27 cellular contexts compared by ENCODE assay signal in genomic region chr5:65981548-65981947, GRCh38. TPM values are rescaled to one million over a fixed set of nuclear protein-coding genes. Genes with fewer than 3 reads are reported as not detected.
A peak's percentile ranks its signal among the peaks of the same experiment; 100 is the strongest.
DNase-seq lines count a peak whose midpoint lies in the region; ATAC-seq, FAIRE-seq and TF ChIP-seq lines count a peak whose summit lies in the region.
"Had no signal": no experiment of that assay in that cellular context is flagged by ENCODE, and none has a peak within 500 bp of the region (broad histone marks: within the 10 kb centered on the region; RNA-seq: fewer than 3 reads in every experiment).

No MANE protein-coding gene starts in this region.

- no peaks in the 10 kb centered on the region for H3K27me3 Mint-ChIP-seq in activated B cell treated with CpG ODN at 0.5 μM for 24 hours
- H3K27me3 Mint-ChIP-seq: brain had no signal

- no peak for TF ChIP-seq RAD21 in A549 (conservative IDR thresholded peaks at IDR 0.05 in 1 of 2, IDR thresholded peaks at IDR 0.05 in 1 of 2)

- peaks cover 8% of the 10 kb centered on the region; the same call in 1 of the 2 replicates for H3K36me3 ChIP-seq in iPS-20b (ENCODE audit: insufficient read depth, low read depth, low read length)

- intact Hi-C loops in activated B cell treated with CpG ODN at 0.5 μM for 24 hours (cut with micrococcal nuclease), result no loop called here

- H3K4me3 Mint-ChIP-seq in activated B cell treated with CpG ODN at 0.5 μM for 24 hours, result no peak overlapping the region
- H3K4me3 Mint-ChIP-seq: activated naive CD4-positive, alpha-beta T cell treated with anti-CD3 and anti-CD28 coated beads for 36 hours; brain had no signal

- DNase-seq in A549 (ENCODE audit: low read depth in 1 of 2, low spot score in 1 of 2) (no peak), activated B cell treated with CpG ODN at 0.5 μM for 24 hours (no peak), NCI-H510A treated with DMSO at 0.1 percent for 48 hours (lab: John Stamatoyannopoulos, UW) (no peak), NCI-H146 treated with DMSO at 0.1 percent for 48 hours (lab: John Stamatoyannopoulos, UW; ENCODE audit: unreplicated experiment) (no peak), NCI-H526 (lab: John Stamatoyannopoulos, UW) (no peak), ACHN (no peak)
- DNase-seq: activated CD4-positive, alpha-beta T cell treated with anti-CD3 and anti-CD28 coated beads for 4 hours; activated naive CD4-positive, alpha-beta T cell treated with anti-CD3 and anti-CD28 coated beads for 36 hours; cortex of kidney; EL; foreskin fibroblast; hippocampal formation; kidney; NCI-H1417 treated with DMSO at 0.1 percent for 48 hours; NCI-H2171; NCI-H774; PC-3; posterior cingulate gyrus; SK-N-SH; stimulated activated CD4-positive, alpha-beta T cell treated with anti-CD3 and anti-CD28 coated beads, Interleukin-1b, Interleukin-23, amount 100 ng/mL, for 48 hours; stomach; T1000; trophoblast cell had no signal

- ATAC-seq in A549 (no peak), activated B cell treated with CpG ODN at 0.5 μM for 24 hours (ENCODE audit: low read depth) (no peak)
- ATAC-seq: PC-3 had no signal

- FAIRE-seq in A549 (lab: Jason Lieb, UNC) (no peak), G401.6 (lab: Jason Lieb, UNC) (peak; percentile 3)
- FAIRE-seq: kidney had no signal

- H3K36me3 Mint-ChIP-seq in activated B cell treated with CpG ODN at 0.5 μM for 24 hours (ENCODE audit: low read depth), result peaks cover 38% of the 10 kb centered on the region

- no peak for TF ChIP-seq POLR2A in A549 (IDR thresholded peaks at IDR 0.05; ENCODE audit: low read length)

- peaks cover 45% of the 10 kb centered on the region for H3K4me1 Mint-ChIP-seq in activated B cell treated with CpG ODN at 0.5 μM for 24 hours

- WGBS in A549 (ENCODE audit: missing lambda C conversion rate), result 63% methylated on average over 1 of the region's 1 CpG

- peak overlapping the region; percentile 53 for H3K4me2 ChIP-seq in A549
- H3K4me2 ChIP-seq: SK-N-SH had no signal

- H3K27ac ChIP-seq in A549 (peak overlapping the region; percentile 62 to 74; a peak in 4 of 6 replicates), iPS-20b (ENCODE audit: low read length) (no peak overlapping the region)
- H3K27ac ChIP-seq: stomach had no signal

- H3K4me1 ChIP-seq in A549 (peaks cover 46% of the 10 kb centered on the region), iPS-20b (ENCODE audit: insufficient read depth, low read length) (peaks cover 24% of the 10 kb centered on the region)

- H3K27me3 ChIP-seq in iPS-20b (ENCODE audit: insufficient read depth, low read length), result no peaks in the 10 kb centered on the region
- H3K27me3 ChIP-seq: stomach had no signal

- peak overlapping the region; percentile 25 for H3K27ac Mint-ChIP-seq in activated B cell treated with CpG ODN at 0.5 μM for 24 hours
- H3K27ac Mint-ChIP-seq: activated naive CD4-positive, alpha-beta T cell treated with anti-CD3 and anti-CD28 coated beads for 36 hours had no signal

- no peak for TF ChIP-seq CTCF in A549 (IDR thresholded peaks at IDR 0.05)
- TF ChIP-seq CTCF in activated B cell treated with CpG ODN at 0.5 μM for 24 hours (IDR thresholded peaks at IDR 0.05), result no peak

- TF ChIP-seq EP300 in A549 (IDR thresholded peaks at IDR 0.05), result no peak

- no peak overlapping the region for H3K9ac ChIP-seq in iPS-20b (ENCODE audit: low read depth, low read length)
- H3K9ac ChIP-seq: SK-N-SH had no signal

- H3K4me3 ChIP-seq in A549, result no peak overlapping the region
- peak overlapping the region; percentile 14; the same call in 1 of the 2 replicates for H3K4me3 ChIP-seq in iPS-20b (ENCODE audit: low read length)
- H3K4me3 ChIP-seq: lung, stomach had no signal

- in situ Hi-C loops in ACHN (cut with HindIII; ENCODE audit: low pct_ligation_motif_present, low pct_unique_long_range_greater_than_20kb, low sequenced_read_pairs), result no loop called here

- no peaks in the 10 kb centered on the region for H3K9me3 Mint-ChIP-seq in activated B cell treated with CpG ODN at 0.5 μM for 24 hours

- H3K9me3 ChIP-seq in A549, result no peaks in the 10 kb centered on the region
- peaks cover 6% of the 10 kb centered on the region; the same call in 1 of the 2 replicates for H3K9me3 ChIP-seq in iPS-20b (ENCODE audit: insufficient read depth, low read depth, low read length)
- H3K9me3 ChIP-seq: SK-N-SH, stomach had no signal

- CTCF ChIA-PET in A549 (lab: Yijun Ruan, JAX) (no interaction called here), activated B cell treated with CpG ODN at 0.5 μM for 24 hours (lab: Charles Lee) (no interaction called here)

- POLR2A ChIA-PET in A549 (lab: Yijun Ruan, JAX), result no interaction called here
- POLR2A ChIA-PET in activated B cell treated with CpG ODN at 0.5 μM for 24 hours (lab: Charles Lee), result no interaction called here

TF ChIP-seq in A549, 52 proteins besides CTCF, POLR2A, EP300 and RAD21:
- no peak for TF ChIP-seq FOSB (CRISPR knock-in tag; IDR thresholded peaks at IDR 0.05)
- TF ChIP-seq ZSCAN20 (CRISPR knock-in tag; IDR thresholded peaks at IDR 0.05), result no peak

RNA-seq across cellular contexts. Expression of gene ERBIN, which starts 55.2 kb away (rescaled TPM):
- polyA plus RNA-seq in A549 (2011; rRNA removed) (45.3 and 57.7 TPM in 2 replicates), A549 (2017; fragmentation: RNase III; extraction: RNeasy Plus Mini Kit Qiagen cat#74134 plus additional on column Dnase treatment) (24.3 to 25.6 TPM (median 25.6 TPM) in 3 replicates)
- 5.9 and 7.3 TPM in 2 replicates for polyA plus RNA-seq in A549 (2012; cell fraction: cytosol; rRNA removed)
- 5.6 and 8.3 TPM in 2 replicates for polyA plus RNA-seq in A549 (2012; cell fraction: nucleus; rRNA removed)
- 36.1 and 57.5 TPM in 2 replicates for polyA minus RNA-seq in A549 (2011; rRNA and poly(A)+ RNA removed)
- total RNA-seq in activated B cell treated with CpG ODN at 0.5 μM for 24 hours, result 77.9 and 88.5 TPM in 2 replicates
